ENCODE assay signal across 1 cellular context in genomic region chr11:42824067-42824466, GRCh38.
TF ChIP-seq lines count a peak whose summit lies in the region.

No MANE protein-coding gene starts in this region.

TF ChIP-seq in H1, 55 proteins besides CTCF, POLR2A, EP300 and RAD21 (continued from another document):
- TF ChIP-seq MAFK (IDR thresholded peaks at IDR 0.05; ENCODE audit: low read depth, low read length) = no peak
- TF ChIP-seq CEBPB (IDR thresholded peaks at IDR 0.05; ENCODE audit: low read depth, low read length) = no peak
- no peak for TF ChIP-seq EZH2 (IDR thresholded peaks at IDR 0.05; ENCODE audit: low read depth, low read length, severe bottlenecking)
- TF ChIP-seq SIX5 (IDR thresholded peaks at IDR 0.05; ENCODE audit: low read depth, low read length) = no peak
- TF ChIP-seq ZNF274 (IDR thresholded peaks at IDR 0.05; ENCODE audit: borderline replicate concordance, extremely low read depth, low read length) = no peak
- no peak for TF ChIP-seq USF2 (IDR thresholded peaks at IDR 0.05; ENCODE audit: low read length)
